In genomic region chr14:103730490-103731035, GRCh38 we compare ENCODE assay signal across 13 cellular contexts. TPM values are rescaled to one million over a fixed set of nuclear protein-coding genes. Genes with fewer than 3 reads are reported as not detected.
DNase-seq lines count a peak whose midpoint lies in the region; ATAC-seq, FAIRE-seq and TF ChIP-seq lines count a peak whose summit lies in the region.
"Had no signal": no experiment of that assay in that cellular context is flagged by ENCODE, and none has a peak within 500 bp of the region (broad histone marks: within the 10 kb centered on the region; RNA-seq: fewer than 3 reads in every experiment).

No MANE protein-coding gene starts in this region.

- TF ChIP-seq CTCF in GM12873 (IDR thresholded peaks at IDR 0.05; ENCODE audit: insufficient read depth, low read depth, low read length, missing control alignments) (peak; percentile 28), VCaP (conservative IDR thresholded peaks at IDR 0.05) (no peak), fibroblast of the aortic adventitia (IDR thresholded peaks at IDR 0.05; ENCODE audit: insufficient read depth, low read length) (peak; percentile 16), pancreas (IDR thresholded peaks at IDR 0.05) (no peak)

- no peaks in the 10 kb centered on the region for H3K9me3 ChIP-seq in pancreas

- no peak for DNase-seq in fibroblast of the aortic adventitia (ENCODE audit: low read depth)
- peak; percentile 77 to 94 (median 92) for DNase-seq in pancreas
- DNase-seq in EL = no peak
- no peak for DNase-seq in activated CD4-positive, CD25-positive, alpha-beta regulatory T cell treated with anti-CD3 and anti-CD28 coated beads, Interleukin-2, amount 50 U/mL, for 72 hours
- DNase-seq in NAMALWA (ENCODE audit: low spot score) = no peak
- DNase-seq: amniotic stem cell; CD4-positive, CD25-positive, alpha-beta regulatory T cell; RPMI8226; T1000 had no signal

- no peak for FAIRE-seq in pancreas (lab: Jason Lieb, UNC)
- FAIRE-seq: endometrium had no signal

- no peak overlapping the region for H3K4me3 ChIP-seq in fibroblast of the aortic adventitia (ENCODE audit: low read depth, low read length)
- H3K4me3 ChIP-seq in pancreas = no peak overlapping the region

- ATAC-seq in pancreas (peak; percentile 90 to 93 (median 93)), GM19395 (IDR thresholded peaks at IDR 0.05; ENCODE audit: unreplicated experiment) (no peak)

- intact Hi-C loops in pancreas (cut with DNase I) = loop anchor here in 1 of 3 donors (10.0 kb wide), 1 partner anchor 184 kb away; no protein-coding TSS in a partner anchor

- H3K27ac ChIP-seq in VCaP = peak overlapping the region; percentile 96
- H3K27ac ChIP-seq in pancreas = peak overlapping the region in 2 of 4 donors; percentile 25 to 53

- H3K4me1 ChIP-seq in pancreas = peaks cover 10 to 24% (median 24%) of the 10 kb centered on the region in 3 donors

- peaks cover 0 to 11% (median 0%) of the 10 kb centered on the region in 3 donors for H3K36me3 ChIP-seq in pancreas

- no peaks in the 10 kb centered on the region for H3K27me3 ChIP-seq in pancreas

- WGBS in pancreas, 2 donors = 18 to 26% methylated on average over 15 of the region's 15 CpGs

RNA-seq across cellular contexts. Expression of gene ZFYVE21, which starts 15.0 kb away (rescaled TPM):
- total RNA-seq in fibroblast of the aortic adventitia (ENCODE audit: low replicate concordance) = 47.0 and 68.4 TPM in 2 replicates
- 10 to 100 TPM; 13.7 to 24.9 (median 16.2) TPM for total RNA-seq in pancreas
- 10 to 100 TPM; 22.1 to 32.6 TPM for polyA plus RNA-seq in pancreas

RNA-seq across cellular contexts. Expression of gene XRCC3, which starts 15.3 kb away (rescaled TPM):
- total RNA-seq in fibroblast of the aortic adventitia (ENCODE audit: low replicate concordance) = 8.7 and 18.1 TPM in 2 replicates
- total RNA-seq in pancreas = 1 to 10 TPM; 1.7 to 4.3 (median 2.7) TPM
- polyA plus RNA-seq in pancreas = 1 to 10 TPM; 4.4 to 5.2 TPM

Comparison
In these comparisons a context has a peak if more than half of its experiments do, and no peak if none do; other contexts are left out.
1. CTCF ChIP-seq: peak in GM12873 (single experiment) and fibroblast of the aortic adventitia (single experiment); none in VCaP (single experiment) and pancreas (0 of 4).
2. DNase-seq: peak in pancreas (6 of 6); none in fibroblast of the aortic adventitia (single experiment), EL (single experiment), activated CD4-positive, CD25-positive, alpha-beta regulatory T cell treated with anti-CD3 and anti-CD28 coated beads, Interleukin-2, amount 50 U/mL, for 72 hours (single experiment) and NAMALWA (single experiment).